Comparison of ENCODE assay signal across 30 cellular contexts in genomic region chr21:43270800-43271261, GRCh38.
DNase-seq lines count a peak whose midpoint lies in the region; TF ChIP-seq lines count a peak whose summit lies in the region.
"Had no signal": no experiment of that assay in that cellular context is flagged by ENCODE, and none has a peak within 500 bp of the region (broad histone marks: within the 10 kb centered on the region; RNA-seq: fewer than 3 reads in every experiment).

No MANE protein-coding gene starts in this region.

- TF ChIP-seq CTCF in AG10803 (conservative IDR thresholded peaks at IDR 0.05; ENCODE audit: low read length) = no peak
- no peak for TF ChIP-seq CTCF in left ventricle myocardium inferior (IDR thresholded peaks at IDR 0.05; ENCODE audit: borderline replicate concordance)

- peaks cover 41% of the 10 kb centered on the region for H3K27me3 ChIP-seq in left ventricle myocardium inferior (ENCODE audit: low read depth)
- peaks cover 0 to 18% (median 0%) of the 10 kb centered on the region in 3 experiments for H3K27me3 ChIP-seq in neuronal stem cell (ENCODE audit: control insufficient read depth in 3 of 3, insufficient read depth in 3 of 3, low read depth in 1 of 3, low read length in 3 of 3)
- H3K27me3 ChIP-seq: ascending aorta, hepatocyte, pancreas, Peyer's patch, right lobe of liver, vagina had no signal

- intact Hi-C loops in left ventricle myocardium inferior (cut with micrococcal nuclease) = no loop called here

- H2BK15ac ChIP-seq in neuronal stem cell (ENCODE audit: low read length) = no peak overlapping the region

- H3K9ac ChIP-seq in neuronal stem cell (ENCODE audit: low read depth, low read length, poor library complexity) = peak overlapping the region; percentile 50

- H2BK12ac ChIP-seq in neuronal stem cell (ENCODE audit: low read length) = no peak overlapping the region

- H4K8ac ChIP-seq in neuronal stem cell (ENCODE audit: low read depth, low read length) = no peak overlapping the region

- H3K27ac ChIP-seq in left ventricle myocardium inferior (replicated peaks) = no peak overlapping the region
- no peak overlapping the region for H3K27ac ChIP-seq in neuronal stem cell (replicated peaks; ENCODE audit: low read length)
- H3K27ac ChIP-seq in substantia nigra (ENCODE audit: low read depth, low read length, poor library complexity, severe bottlenecking) = no peak overlapping the region
- H3K27ac ChIP-seq: ascending aorta, esophagus squamous epithelium, hepatocyte, pancreas, Peyer's patch, right lobe of liver, SJSA1, thoracic aorta, vagina had no signal

- H3K18ac ChIP-seq in neuronal stem cell (ENCODE audit: low read length) = peak overlapping the region; percentile 33

- H3K9me3 ChIP-seq in left ventricle myocardium inferior (replicated peaks) (no peaks in the 10 kb centered on the region), neuronal stem cell (replicated peaks in 1 of 2; ENCODE audit: control insufficient read depth in 2 of 2, insufficient read depth in 1 of 2, low read depth in 1 of 2, low read length in 2 of 2) (no peaks in the 10 kb centered on the region)
- H3K9me3 ChIP-seq: ascending aorta, esophagus squamous epithelium, pancreas, Peyer's patch, right lobe of liver, SJSA1, thoracic aorta, vagina had no signal

- peak overlapping the region; percentile 73 for H3K14ac ChIP-seq in neuronal stem cell (ENCODE audit: low read length)

- DNase-seq in AG10803 (ENCODE audit: low read depth) = peak; percentile 3
- peak; percentile 46 for DNase-seq in SK-N-DZ (ENCODE audit: low spot score)
- DNase-seq in left ventricle myocardium inferior = peak; percentile 16
- DNase-seq in neuronal stem cell (ENCODE audit: low spot score) = no peak
- DNase-seq in AG08395 (ENCODE audit: low spot score) = no peak
- DNase-seq in activated CD8-positive, alpha-beta memory T cell treated with anti-CD3 and anti-CD28 coated beads, Interleukin-2, amount 50 U/mL, for 48 hours = no peak
- DNase-seq in substantia nigra (lab: John Stamatoyannopoulos, UW) = no peak
- no peak for DNase-seq in globus pallidus (ENCODE audit: low spot score)
- DNase-seq: activated CD8-positive, alpha-beta T cell treated with anti-CD3 and anti-CD28 coated beads, Interleukin-2, amount 10 ng/mL, durations not matched to agents 7 days and 5 days; activated effector memory CD4-positive, alpha-beta T cell treated with Interleukin-2 at 50 U/mL for 16 hours; activated naive CD8-positive, alpha-beta T cell treated with anti-CD3 and anti-CD28 coated beads for 36 hours; AML-193; central memory CD4-positive, alpha-beta T cell; esophagus squamous epithelium; foreskin melanocyte; HCEC 1CT; KG1; MM.1S; natural killer cell; NCI-H2081 treated with DMSO at 0.1 percent for 48 hours; NCI-H748 treated with DMSO at 0.1 percent for 48 hours; Peyer's patch; stimulated activated naive CD4-positive, alpha-beta T cell had no signal

- H3K4me1 ChIP-seq in left ventricle myocardium inferior = no peaks in the 10 kb centered on the region
- H3K4me1 ChIP-seq in neuronal stem cell (ENCODE audit: control insufficient read depth in 2 of 2, insufficient read depth in 1 of 2, low read depth in 1 of 2, low read length in 2 of 2) = peaks cover 2 to 5% of the 10 kb centered on the region in 2 donors
- H3K4me1 ChIP-seq: ascending aorta, pancreas, SJSA1 had no signal

- H3K4ac ChIP-seq in neuronal stem cell (ENCODE audit: low read length) = no peak overlapping the region

- H4K91ac ChIP-seq in neuronal stem cell (ENCODE audit: low read depth, low read length, poor library complexity) = no peak overlapping the region

- no peak overlapping the region for H2BK5ac ChIP-seq in neuronal stem cell (ENCODE audit: low read length)

- peak overlapping the region; percentile 67 for H2AK5ac ChIP-seq in neuronal stem cell (ENCODE audit: low read depth, low read length)

- H3K4me3 ChIP-seq in AG10803 (ENCODE audit: low read length) (no peak overlapping the region), left ventricle myocardium inferior (no peak overlapping the region), neuronal stem cell (ENCODE audit: low read length in 2 of 2) (no peak overlapping the region)
- H3K4me3 ChIP-seq: ascending aorta, esophagus squamous epithelium, hepatocyte, pancreas, Peyer's patch, right lobe of liver, SJSA1, thoracic aorta, vagina had no signal

- no peaks in the 10 kb centered on the region for H3K79me1 ChIP-seq in neuronal stem cell (ENCODE audit: low read depth, low read length)

- peak overlapping the region; percentile 70 for H2AFZ ChIP-seq in neuronal stem cell (ENCODE audit: low read length)
- H2AFZ ChIP-seq: hepatocyte had no signal

- no peak overlapping the region for H3K23ac ChIP-seq in neuronal stem cell (ENCODE audit: low read depth, low read length, poor library complexity)

- H3K36me3 ChIP-seq in left ventricle myocardium inferior (no peaks in the 10 kb centered on the region), neuronal stem cell (replicated peaks in 1 of 2; ENCODE audit: control insufficient read depth in 2 of 2, insufficient read depth in 2 of 2, low read length in 2 of 2) (no peaks in the 10 kb centered on the region)
- H3K36me3 ChIP-seq: ascending aorta, esophagus squamous epithelium, pancreas, Peyer's patch, right lobe of liver, SJSA1, thoracic aorta, vagina had no signal

- no peak overlapping the region for H2BK120ac ChIP-seq in neuronal stem cell (ENCODE audit: low read depth, low read length)

- no peak overlapping the region for H3K4me2 ChIP-seq in neuronal stem cell (ENCODE audit: insufficient read depth, low read length, poor library complexity, severe bottlenecking)
- H3K4me2 ChIP-seq: hepatocyte had no signal

- WGBS in neuronal stem cell (ENCODE audit: extremely low coverage in 2 of 2, insufficient read length in 2 of 2, insufficient replicate concordance in 1 of 2), 2 donors = no CpG with 5 or more reads among the region's 20 CpGs

Comparison
In these comparisons a context has a peak if more than half of its experiments do, and no peak if none do; other contexts are left out.
1. DNase-seq: peak in AG10803 (single experiment), SK-N-DZ (single experiment) and left ventricle myocardium inferior (single experiment); none in neuronal stem cell (single experiment), AG08395 (single experiment), activated CD8-positive, alpha-beta memory T cell treated with anti-CD3 and anti-CD28 coated beads, Interleukin-2, amount 50 U/mL, for 48 hours (single experiment), substantia nigra (0 of 49) and globus pallidus (single experiment).